18 cellular contexts compared by ENCODE assay signal in genomic region chr9:97535771-97536170, GRCh38. TPM values are rescaled to one million over a fixed set of nuclear protein-coding genes. Genes with fewer than 3 reads are reported as not detected.
DNase-seq lines count a peak whose midpoint lies in the region; ATAC-seq and TF ChIP-seq lines count a peak whose summit lies in the region.
"Had no signal": no experiment of that assay in that cellular context is flagged by ENCODE, and none has a peak within 500 bp of the region (broad histone marks: within the 10 kb centered on the region; RNA-seq: fewer than 3 reads in every experiment).

No MANE protein-coding gene starts in this region.

- TF ChIP-seq POLR2A in gastroesophageal sphincter (IDR thresholded peaks at IDR 0.05): no peak
- no peak for TF ChIP-seq POLR2A in vagina (IDR thresholded peaks at IDR 0.05)

- TF ChIP-seq EP300 in gastroesophageal sphincter (IDR thresholded peaks at IDR 0.05): no peak

- H3K4me1 ChIP-seq in gastroesophageal sphincter (peaks cover 11 to 71% (median 24%) of the 10 kb centered on the region in 3 donors), left ventricle myocardium inferior (peaks cover 66% of the 10 kb centered on the region), vagina (peaks cover 12% of the 10 kb centered on the region), lower lobe of right lung (no peaks in the 10 kb centered on the region), Caco-2 (no peaks in the 10 kb centered on the region)

- intact Hi-C loops in left ventricle myocardium inferior (cut with micrococcal nuclease): no loop called here
- intact Hi-C loops in sciatic nerve (cut with DNase I): no loop called here
- intact Hi-C loops in vagina (cut with DNase I): no loop called here
- intact Hi-C loops in lower lobe of right lung (cut with DNase I): no loop called here
- intact Hi-C loops in Caco-2 (cut with micrococcal nuclease; ENCODE audit: unreplicated experiment): no loop called here

- WGBS in gastroesophageal sphincter (ENCODE audit: low coverage in 1 of 2), 2 donors: 25% methylated on average over 1 of the region's 5 CpGs; no CpG with 5 or more reads in 1 of the 2 donors

- no peak overlapping the region for H3K4me3 Mint-ChIP-seq in Caco-2 (ENCODE audit: unreplicated experiment)
- H3K4me3 Mint-ChIP-seq: CD14-positive monocyte had no signal

- POLR2A ChIA-PET in Caco-2 (lab: Charles Lee): no interaction called here

- H3K9me3 Mint-ChIP-seq in Caco-2 (ENCODE audit: unreplicated experiment): no peaks in the 10 kb centered on the region

- no peaks in the 10 kb centered on the region for H3K36me3 Mint-ChIP-seq in Caco-2 (ENCODE audit: insufficient read depth, unreplicated experiment)
- H3K36me3 Mint-ChIP-seq: CD14-positive monocyte had no signal

- peaks cover 0 to 7% (median 0%) of the 10 kb centered on the region in 3 donors for H3K9me3 ChIP-seq in gastroesophageal sphincter
- no peaks in the 10 kb centered on the region for H3K9me3 ChIP-seq in left ventricle myocardium inferior (replicated peaks)
- no peaks in the 10 kb centered on the region for H3K9me3 ChIP-seq in vagina
- peaks cover 6% of the 10 kb centered on the region for H3K9me3 ChIP-seq in lower lobe of right lung
- no peaks in the 10 kb centered on the region for H3K9me3 ChIP-seq in Caco-2
- H3K9me3 ChIP-seq: MG63 had no signal

- no peak overlapping the region for H3K27ac Mint-ChIP-seq in Caco-2 (ENCODE audit: unreplicated experiment)

- no peaks in the 10 kb centered on the region for H3K27me3 ChIP-seq in gastroesophageal sphincter
- no peaks in the 10 kb centered on the region for H3K27me3 ChIP-seq in left ventricle myocardium inferior (ENCODE audit: low read depth)
- no peaks in the 10 kb centered on the region for H3K27me3 ChIP-seq in vagina
- H3K27me3 ChIP-seq in lower lobe of right lung (ENCODE audit: low read depth): no peaks in the 10 kb centered on the region
- H3K27me3 ChIP-seq in Caco-2 (replicated peaks; ENCODE audit: control insufficient read depth, insufficient read depth, low read length): no peaks in the 10 kb centered on the region
- H3K27me3 ChIP-seq: MG63 had no signal

- no peak overlapping the region for H3K4me3 ChIP-seq in gastroesophageal sphincter
- no peak overlapping the region for H3K4me3 ChIP-seq in left ventricle myocardium inferior
- no peak overlapping the region for H3K4me3 ChIP-seq in vagina
- no peak overlapping the region for H3K4me3 ChIP-seq in lower lobe of right lung
- H3K4me3 ChIP-seq in Caco-2 (ENCODE audit: low read depth, low read length): no peak overlapping the region
- H3K4me3 ChIP-seq: MG63, PC-9 had no signal

- no peaks in the 10 kb centered on the region for H3K4me1 Mint-ChIP-seq in Caco-2 (ENCODE audit: low read depth, unreplicated experiment)
- H3K4me1 Mint-ChIP-seq: CD14-positive monocyte had no signal

- H3K36me3 ChIP-seq in gastroesophageal sphincter: peaks cover 0 to 39% of the 10 kb centered on the region in 2 donors
- H3K36me3 ChIP-seq in left ventricle myocardium inferior: peaks cover 22% of the 10 kb centered on the region
- H3K36me3 ChIP-seq in vagina: no peaks in the 10 kb centered on the region
- H3K36me3 ChIP-seq in lower lobe of right lung: no peaks in the 10 kb centered on the region
- no peaks in the 10 kb centered on the region for H3K36me3 ChIP-seq in Caco-2 (ENCODE audit: control insufficient read depth, insufficient read depth, low read length)
- H3K36me3 ChIP-seq: MG63 had no signal

- CTCF ChIA-PET in Caco-2 (lab: Charles Lee): interaction anchor here (0.6 kb wide), 1 partner anchor 97 kb away, joined by 6 read pairs; the partner anchor contains the start of gene TSTD2

- no peak for TF ChIP-seq CTCF in gastroesophageal sphincter (IDR thresholded peaks at IDR 0.05)
- no peak for TF ChIP-seq CTCF in left ventricle myocardium inferior (IDR thresholded peaks at IDR 0.05; ENCODE audit: borderline replicate concordance)
- TF ChIP-seq CTCF in vagina (IDR thresholded peaks at IDR 0.05): no peak
- TF ChIP-seq CTCF in lower lobe of right lung (IDR thresholded peaks at IDR 0.05): no peak
- no peak for TF ChIP-seq CTCF in Caco-2 (IDR thresholded peaks at IDR 0.05; ENCODE audit: insufficient read depth in 1 of 2, low read depth in 1 of 2, low read length in 1 of 2, severe bottlenecking in 1 of 2, unreplicated experiment in 1 of 2)

- ATAC-seq in gastroesophageal sphincter (peak; percentile 46), sciatic nerve (peak; percentile 44), lower lobe of right lung (no peak), HG02970 (IDR thresholded peaks at IDR 0.05; ENCODE audit: low FRiP score, unreplicated experiment) (no peak)

- no TSS peak for BruUV-seq in Caco-2 (replicated peaks; lab: Mats Ljungman, UMichigan)

- DNase-seq in left ventricle myocardium inferior (no peak), sciatic nerve (ENCODE audit: low spot score) (no peak), vagina (ENCODE audit: extremely low spot score in 2 of 2) (no peak), lower lobe of right lung (no peak), Caco-2 (no peak)
- DNase-seq: Calu3, DMS53, IMR-90, Karpas-422, MG63, NCI-H1092, NCI-H2081 treated with DMSO at 0.1 percent for 48 hours, NCI-H510A treated with DMSO at 0.1 percent for 48 hours, NCI-H82, PC-9 had no signal

- H3K27ac ChIP-seq in gastroesophageal sphincter (peak overlapping the region; percentile 67 to 89 (median 79)), left ventricle myocardium inferior (replicated peaks) (peak overlapping the region; percentile 94), vagina (peak overlapping the region; percentile 93), lower lobe of right lung (no peak overlapping the region)
- H3K27ac ChIP-seq: PC-9 had no signal

- H3K27me3 Mint-ChIP-seq in Caco-2 (ENCODE audit: insufficient read depth, unreplicated experiment): peaks cover 3% of the 10 kb centered on the region

RNA-seq across cellular contexts. Expression of gene TMOD1, which starts 34.3 kb away (rescaled TPM):
- 10 to 100 TPM; 38.6 to 99.6 (median 76.7) TPM for total RNA-seq in gastroesophageal sphincter
- 186 TPM for total RNA-seq in left ventricle myocardium inferior
- 25.3 TPM for total RNA-seq in sciatic nerve
- total RNA-seq in vagina: 21.1 TPM
- 7.9 TPM for total RNA-seq in lower lobe of right lung
- 1.00 and 1.1 TPM in 2 replicates for total RNA-seq in Caco-2 (2022)

Comparison
In these comparisons a context has a peak if more than half of its experiments do, and no peak if none do; other contexts are left out.
1. ATAC-seq: peak in gastroesophageal sphincter (single experiment) and sciatic nerve (single experiment); none in lower lobe of right lung (0 of 2) and HG02970 (single experiment).